Comparison of ENCODE assay signal across 8 cellular contexts in the genomic region with DNA sequence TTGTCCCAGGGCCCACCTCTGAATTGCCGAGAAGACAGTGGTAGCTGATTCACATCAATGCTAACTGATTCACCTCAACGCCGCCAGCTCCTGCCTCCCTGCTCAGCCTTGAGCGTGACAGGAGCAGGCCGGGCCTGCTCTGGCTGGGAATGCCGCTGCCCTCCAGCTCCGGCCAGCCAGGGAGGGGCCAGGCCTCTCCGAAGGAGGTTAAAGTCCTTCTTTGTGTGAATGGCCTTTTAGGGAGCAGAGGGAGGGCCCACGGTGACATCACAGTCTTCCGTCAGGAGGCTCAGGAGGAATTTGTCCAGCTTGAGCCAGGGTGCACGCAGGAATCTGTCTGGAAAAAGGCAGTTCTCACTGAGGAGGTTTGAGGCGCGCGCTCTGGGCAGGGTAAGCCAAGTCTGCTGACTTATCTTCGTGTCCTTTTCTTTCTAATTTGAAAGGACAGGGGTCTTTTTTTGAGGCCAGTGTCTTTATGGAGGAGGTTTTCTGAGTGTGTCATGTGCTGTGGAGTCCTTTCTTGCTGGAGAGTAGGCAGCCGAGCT.
DNase-seq lines count a peak whose midpoint lies in the region; ATAC-seq and TF ChIP-seq lines count a peak whose summit lies in the region.

No MANE protein-coding gene starts in this region.

- peak overlapping the region; percentile 78 to 95 (median 93) for H3K27ac ChIP-seq in tibial nerve

- H3K4me1 ChIP-seq in tibial nerve: peaks cover 0 to 74% (median 56%) of the 10 kb centered on the region in 4 donors

- TF ChIP-seq CTCF in tibial nerve (IDR thresholded peaks at IDR 0.05): no peak

- peak; percentile 46 to 85 for TF ChIP-seq POLR2A in tibial nerve (IDR thresholded peaks at IDR 0.05)

- peaks cover 53% of the 10 kb centered on the region for H3K4me1 Mint-ChIP-seq in T-helper 2 cell treated with Interferon-gamma antibody and Interleukin-4, amounts not matched to agents 5 μg/mL and 100 μg/mL, for 36 hours (ENCODE audit: low read depth)

- H3K27me3 ChIP-seq in tibial nerve: no peaks in the 10 kb centered on the region

- WGBS in tibial nerve, 2 donors: 15 to 22% methylated on average over 16 of the region's 16 CpGs

- H3K9me3 Mint-ChIP-seq in T-helper 2 cell treated with Interferon-gamma antibody and Interleukin-4, amounts not matched to agents 5 μg/mL and 100 μg/mL, for 36 hours: no peaks in the 10 kb centered on the region

- no peaks in the 10 kb centered on the region for H3K36me3 ChIP-seq in tibial nerve

- DNase-seq in T-helper 2 cell treated with Interferon-gamma antibody and Interleukin-4, amounts not matched to agents 5 μg/mL and 100 μg/mL, for 36 hours (ENCODE audit: low spot score): no peak
- DNase-seq in T-helper 2 cell: no peak
- DNase-seq in dedifferentiated amniotic fluid mesenchymal stem cell (ENCODE audit: extremely low spot score): peak; percentile 92
- peak; percentile 79 for DNase-seq in medulla oblongata (ENCODE audit: extremely low spot score)
- DNase-seq in tibial nerve (ENCODE audit: low spot score in 2 of 2): peak; percentile 79
- DNase-seq in NOMO-1 treated with DMSO at 0.1 percent for 48 hours (lab: John Stamatoyannopoulos, UW; ENCODE audit: unreplicated experiment): no peak
- no peak for DNase-seq in cerebellar nuclear complex (lab: John Stamatoyannopoulos, UW)

- H3K27ac Mint-ChIP-seq in T-helper 2 cell treated with Interferon-gamma antibody and Interleukin-4, amounts not matched to agents 5 μg/mL and 100 μg/mL, for 36 hours: peak overlapping the region; percentile 65

- no peaks in the 10 kb centered on the region for H3K27me3 Mint-ChIP-seq in T-helper 2 cell treated with Interferon-gamma antibody and Interleukin-4, amounts not matched to agents 5 μg/mL and 100 μg/mL, for 36 hours (ENCODE audit: low read depth)

- peak overlapping the region; percentile 39 for H3K4me3 Mint-ChIP-seq in T-helper 2 cell treated with Interferon-gamma antibody and Interleukin-4, amounts not matched to agents 5 μg/mL and 100 μg/mL, for 36 hours

- ATAC-seq in GM19463 (IDR thresholded peaks at IDR 0.05; ENCODE audit: unreplicated experiment): no peak

- peak overlapping the region; percentile 1 to 42 (median 18) for H3K4me3 ChIP-seq in tibial nerve

- H3K9me3 ChIP-seq in tibial nerve: no peaks in the 10 kb centered on the region

- H3K36me3 Mint-ChIP-seq in T-helper 2 cell treated with Interferon-gamma antibody and Interleukin-4, amounts not matched to agents 5 μg/mL and 100 μg/mL, for 36 hours (ENCODE audit: low read depth): peaks cover 9% of the 10 kb centered on the region

- TF ChIP-seq EP300 in tibial nerve (IDR thresholded peaks at IDR 0.05): peak; percentile 88 to 96

Comparison
In these comparisons a context has a peak if more than half of its experiments do, and no peak if none do; other contexts are left out.
1. DNase-seq: peak in dedifferentiated amniotic fluid mesenchymal stem cell (single experiment), medulla oblongata (single experiment) and tibial nerve (2 of 2); none in T-helper 2 cell treated with Interferon-gamma antibody and Interleukin-4, amounts not matched to agents 5 μg/mL and 100 μg/mL, for 36 hours (single experiment), T-helper 2 cell (0 of 5), NOMO-1 treated with DMSO at 0.1 percent for 48 hours (single experiment) and cerebellar nuclear complex (0 of 2).